In the genomic region with DNA sequence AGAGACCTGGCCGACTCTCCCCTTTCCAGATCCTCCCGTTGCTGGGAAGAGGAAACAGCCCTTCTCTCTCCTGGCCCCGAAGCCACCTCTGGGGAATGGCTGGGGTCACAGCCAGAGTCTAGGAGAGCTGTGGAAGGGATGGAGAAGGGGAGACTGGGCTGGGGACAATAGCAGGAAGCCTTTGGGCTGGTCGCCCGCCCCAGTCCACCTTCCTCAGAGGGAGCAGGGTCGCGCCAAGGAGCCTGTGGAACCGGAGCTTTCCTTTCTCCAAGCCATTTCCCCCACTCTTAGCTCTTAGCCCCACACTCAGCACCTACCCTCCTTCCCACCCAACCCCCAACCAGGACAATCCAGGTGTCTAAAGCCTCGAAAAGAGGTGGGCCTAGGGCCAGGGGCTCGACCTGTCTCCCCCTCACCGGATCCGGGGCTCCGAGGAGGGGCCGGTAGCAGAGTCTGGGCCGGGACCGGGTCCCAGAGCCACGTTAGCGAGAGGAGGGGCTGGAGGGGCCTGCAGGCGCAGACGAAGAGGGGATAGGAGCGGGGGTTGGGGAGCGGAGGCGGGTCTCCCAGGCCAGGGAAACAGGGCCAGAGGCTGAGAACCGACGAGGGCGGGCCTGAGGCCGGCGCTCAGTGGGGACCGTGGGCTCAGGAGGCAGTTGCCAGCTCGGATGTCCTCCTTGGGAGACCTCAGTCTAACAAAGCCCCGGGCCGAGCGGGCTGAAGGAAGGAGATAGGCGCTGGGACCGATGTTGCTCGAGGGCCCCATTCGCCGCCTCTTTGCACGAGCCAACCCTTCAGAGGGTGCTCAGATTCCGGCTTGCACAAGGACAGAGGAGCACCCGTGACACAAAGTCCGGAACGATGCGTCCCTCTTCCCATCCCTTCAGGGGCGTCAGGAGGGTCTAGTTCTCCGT, we compare ENCODE assay signal across 8 cellular contexts. TPM values are rescaled to one million over a fixed set of nuclear protein-coding genes. Genes with fewer than 3 reads are reported as not detected.
DNase-seq lines count a peak whose midpoint lies in the region; ATAC-seq, FAIRE-seq and TF ChIP-seq lines count a peak whose summit lies in the region.

No MANE protein-coding gene starts in this region.

- no peaks in the 10 kb centered on the region for H3K27me3 Mint-ChIP-seq in MCF 10A (ENCODE audit: insufficient read depth, unreplicated experiment)
- H3K27me3 Mint-ChIP-seq in stimulated activated naive B cell treated with anti-CD40 and anti-IgM and Interleukin-4, amounts not matched to agents 10 μg/mL and 1 μg/mL and 100 μg/mL, for 72 hours = peaks cover 19 to 22% of the 10 kb centered on the region in 2 donors

- peak; percentile 16 to 37 for ATAC-seq in stimulated activated naive B cell treated with anti-CD40 and anti-IgM and Interleukin-4, amounts not matched to agents 10 μg/mL and 1 μg/mL and 100 μg/mL, for 72 hours (replicated peaks)
- no peak for ATAC-seq in GM19395 (IDR thresholded peaks at IDR 0.05; ENCODE audit: unreplicated experiment)
- ATAC-seq in GM21447 (IDR thresholded peaks at IDR 0.05; ENCODE audit: unreplicated experiment) = no peak

- H3K4me3 ChIP-seq in BJ (ENCODE audit: low read depth, low read length) (peak overlapping the region; percentile 82), kidney (ENCODE audit: low read length in 2 of 2) (peak overlapping the region; percentile 68 to 84)

- peak overlapping the region; percentile 73 for H3K4me3 Mint-ChIP-seq in MCF 10A (ENCODE audit: unreplicated experiment)
- peak overlapping the region; percentile 84 to 97 for H3K4me3 Mint-ChIP-seq in stimulated activated naive B cell treated with anti-CD40 and anti-IgM and Interleukin-4, amounts not matched to agents 10 μg/mL and 1 μg/mL and 100 μg/mL, for 72 hours

- intact Hi-C loops in MCF 10A (cut with micrococcal nuclease) (no loop called here), kidney (cut with DNase I) (no loop called here)

- H3K27ac Mint-ChIP-seq in MCF 10A (ENCODE audit: low read depth, unreplicated experiment) = no peak overlapping the region
- H3K27ac Mint-ChIP-seq in stimulated activated naive B cell treated with anti-CD40 and anti-IgM and Interleukin-4, amounts not matched to agents 10 μg/mL and 1 μg/mL and 100 μg/mL, for 72 hours = no peak overlapping the region

- peaks cover 16 to 33% of the 10 kb centered on the region in 2 donors for H3K4me1 ChIP-seq in kidney (ENCODE audit: control insufficient read depth in 1 of 2, insufficient read depth in 1 of 2, low read depth in 1 of 2, low read length in 2 of 2)

- H3K9ac ChIP-seq in kidney (ENCODE audit: low read length in 2 of 2) = peak overlapping the region; percentile 53 to 65

- H3K27ac ChIP-seq in kidney (ENCODE audit: low read depth in 2 of 2, low read length in 2 of 2) = no peak overlapping the region

- H3K27me3 ChIP-seq in BJ (ENCODE audit: control insufficient read depth, insufficient read depth, low read length) = no peaks in the 10 kb centered on the region

- CTCF ChIA-PET in BJ (lab: Yijun Ruan, JAX) (interaction anchor here (0.9 to 1.7 kb wide), 4 partner anchors 10 to 107 kb away, joined by 3 to 5 read pairs (median 4); partner anchors contain the start of gene GABPB2), MCF 10A (lab: Yijun Ruan, JAX) (interaction anchor here (0.6 to 2.3 kb wide), 5 partner anchors 10 to 49 kb away, joined by 3 to 15 read pairs (median 4); partner anchors contain the start of gene LYSMD1)

- TF ChIP-seq CTCF in BJ (IDR thresholded peaks at IDR 0.05; ENCODE audit: insufficient read depth, low read depth, low read length) (no peak), MCF 10A (IDR thresholded peaks at IDR 0.05; ENCODE audit: unreplicated experiment) (no peak), kidney (IDR thresholded peaks at IDR 0.05; ENCODE audit: borderline replicate concordance, extremely low read depth, insufficient read depth) (no peak)

- no peak for FAIRE-seq in kidney (lab: Jason Lieb, UNC)

- H3K36me3 Mint-ChIP-seq in MCF 10A (ENCODE audit: insufficient read depth, unreplicated experiment) = no peaks in the 10 kb centered on the region
- H3K36me3 Mint-ChIP-seq in stimulated activated naive B cell treated with anti-CD40 and anti-IgM and Interleukin-4, amounts not matched to agents 10 μg/mL and 1 μg/mL and 100 μg/mL, for 72 hours = no peaks in the 10 kb centered on the region

- peaks cover 10% of the 10 kb centered on the region for H3K4me1 Mint-ChIP-seq in MCF 10A (ENCODE audit: insufficient read depth, unreplicated experiment)
- H3K4me1 Mint-ChIP-seq in stimulated activated naive B cell treated with anti-CD40 and anti-IgM and Interleukin-4, amounts not matched to agents 10 μg/mL and 1 μg/mL and 100 μg/mL, for 72 hours = peaks cover 24 to 44% of the 10 kb centered on the region in 2 donors

- no peaks in the 10 kb centered on the region for H3K9me3 ChIP-seq in kidney (ENCODE audit: control insufficient read depth in 1 of 2, low read length in 2 of 2)

- no peaks in the 10 kb centered on the region for H3K36me3 ChIP-seq in BJ (ENCODE audit: control insufficient read depth, insufficient read depth, low read length)
- no peaks in the 10 kb centered on the region for H3K36me3 ChIP-seq in kidney (ENCODE audit: control insufficient read depth in 1 of 2, insufficient read depth in 2 of 2, low read length in 2 of 2)

- POLR2A ChIA-PET in BJ (lab: Charles Lee) = no interaction called here
- POLR2A ChIA-PET in MCF 10A (lab: Yijun Ruan, JAX) = interaction anchor here (0.9 to 2.4 kb wide), 6 partner anchors 8 to 46 kb away, joined by 3 to 6 read pairs (median 4); no protein-coding TSS in a partner anchor

- DNase-seq in BJ (ENCODE audit: low read depth) (no peak), LHCN-M2 (ENCODE audit: low read depth) (peak; percentile 12), MCF 10A (ENCODE audit: unreplicated experiment) (no peak), kidney (peak; percentile 79), NCI-H226 (no peak)
- no peak for DNase-seq in stimulated activated naive B cell treated with anti-CD40 and anti-IgM and Interleukin-4, amounts not matched to agents 10 μg/mL and 1 μg/mL and 100 μg/mL, for 72 hours

- no TSS peak for BruUV-seq in MCF 10A (replicated peaks; lab: Mats Ljungman, UMichigan)

- no peaks in the 10 kb centered on the region for H3K9me3 Mint-ChIP-seq in MCF 10A (ENCODE audit: unreplicated experiment)
- no peaks in the 10 kb centered on the region for H3K9me3 Mint-ChIP-seq in stimulated activated naive B cell treated with anti-CD40 and anti-IgM and Interleukin-4, amounts not matched to agents 10 μg/mL and 1 μg/mL and 100 μg/mL, for 72 hours

RNA-seq across cellular contexts. Expression of gene SEMA6C, which starts 1.0 kb away (rescaled TPM):
- polyA plus RNA-seq in BJ (2011; rRNA removed) = 1.5 and 1.8 TPM in 2 replicates
- polyA minus RNA-seq in BJ (2011; rRNA and poly(A)+ RNA removed) = 1.2 and 2.7 TPM in 2 replicates
- total RNA-seq in LHCN-M2 (2014; rRNA removed) = 2.1 and 3.8 TPM in 2 replicates
- 2.8 TPM for polyA plus RNA-seq in LHCN-M2 (2012)
- total RNA-seq in MCF 10A (2022) = 2.3 and 9.5 TPM in 2 replicates
- 7.6 TPM for total RNA-seq in kidney
- 17.4 TPM for polyA plus RNA-seq in kidney (ENCODE audit: insufficient read depth, low read depth, low replicate concordance)

RNA-seq across cellular contexts. Expression of gene TNFAIP8L2, which starts 11.0 kb away (rescaled TPM):
- polyA plus RNA-seq in BJ (2011; rRNA removed) = not detected in 2 replicates
- polyA minus RNA-seq in BJ (2011; rRNA and poly(A)+ RNA removed) = not detected in 2 replicates
- total RNA-seq in LHCN-M2 (2014; rRNA removed) = not detected in 2 replicates
- polyA plus RNA-seq in LHCN-M2 (2012) = 0.06 TPM
- not detected in 2 replicates for total RNA-seq in MCF 10A (2022)
- 6.3 TPM for total RNA-seq in kidney
- 1.8 TPM for polyA plus RNA-seq in kidney (ENCODE audit: insufficient read depth, low read depth, low replicate concordance)

RNA-seq across cellular contexts. Expression of gene LYSMD1, which starts 20.3 kb away (rescaled TPM):
- polyA plus RNA-seq in BJ (2011; rRNA removed) = 8.5 and 10.2 TPM in 2 replicates
- 5.4 and 8.4 TPM in 2 replicates for polyA minus RNA-seq in BJ (2011; rRNA and poly(A)+ RNA removed)
- total RNA-seq in LHCN-M2 (2014; rRNA removed) = 9.1 and 10.2 TPM in 2 replicates
- 5.2 TPM for polyA plus RNA-seq in LHCN-M2 (2012)
- 14.4 and 22.3 TPM in 2 replicates for total RNA-seq in MCF 10A (2022)
- 7.9 TPM for total RNA-seq in kidney
- 9.1 TPM for polyA plus RNA-seq in kidney (ENCODE audit: insufficient read depth, low read depth, low replicate concordance)

RNA-seq across cellular contexts. Expression of gene SCNM1, which starts 20.5 kb away (rescaled TPM):
- polyA plus RNA-seq in BJ (2011; rRNA removed) = 27.4 and 29.7 TPM in 2 replicates
- 15.1 and 17.9 TPM in 2 replicates for polyA minus RNA-seq in BJ (2011; rRNA and poly(A)+ RNA removed)
- total RNA-seq in LHCN-M2 (2014; rRNA removed) = 25.5 and 31.9 TPM in 2 replicates
- 66.3 TPM for polyA plus RNA-seq in LHCN-M2 (2012)
- 88.5 and 93.0 TPM in 2 replicates for total RNA-seq in MCF 10A (2022)
- 33.4 TPM for total RNA-seq in kidney
- 57.7 TPM for polyA plus RNA-seq in kidney (ENCODE audit: insufficient read depth, low read depth, low replicate concordance)

RNA-seq across cellular contexts. Expression of gene TMOD4, which starts 30.4 kb away (rescaled TPM):
- polyA plus RNA-seq in BJ (2011; rRNA removed) = 0.16 and 0.18 TPM in 2 replicates
- polyA minus RNA-seq in BJ (2011; rRNA and poly(A)+ RNA removed) = 0.71 TPM in 1 of 2 replicates, not detected in the other
- total RNA-seq in LHCN-M2 (2014; rRNA removed) = 0.34 TPM in 1 of 2 replicates, not detected in the other
- 0.27 TPM for polyA plus RNA-seq in LHCN-M2 (2012)
- 1.1 TPM in 1 of 2 replicates, not detected in the other for total RNA-seq in MCF 10A (2022)
- 0.66 TPM for total RNA-seq in kidney
- polyA plus RNA-seq in kidney (ENCODE audit: insufficient read depth, low read depth, low replicate concordance) = 0.65 TPM

Comparison
In these comparisons a context has a peak if more than half of its experiments do, and no peak if none do; other contexts are left out.
1. DNase-seq: peak in LHCN-M2 (single experiment) and kidney (single experiment); none in BJ (single experiment), MCF 10A (single experiment), stimulated activated naive B cell treated with anti-CD40 and anti-IgM and Interleukin-4, amounts not matched to agents 10 μg/mL and 1 μg/mL and 100 μg/mL, for 72 hours (single experiment) and NCI-H226 (single experiment).
2. ATAC-seq: peak in stimulated activated naive B cell treated with anti-CD40 and anti-IgM and Interleukin-4, amounts not matched to agents 10 μg/mL and 1 μg/mL and 100 μg/mL, for 72 hours (2 of 2); none in GM19395 (single experiment) and GM21447 (single experiment).